ENCODE assay signal across 2 cellular contexts in the genomic region with DNA sequence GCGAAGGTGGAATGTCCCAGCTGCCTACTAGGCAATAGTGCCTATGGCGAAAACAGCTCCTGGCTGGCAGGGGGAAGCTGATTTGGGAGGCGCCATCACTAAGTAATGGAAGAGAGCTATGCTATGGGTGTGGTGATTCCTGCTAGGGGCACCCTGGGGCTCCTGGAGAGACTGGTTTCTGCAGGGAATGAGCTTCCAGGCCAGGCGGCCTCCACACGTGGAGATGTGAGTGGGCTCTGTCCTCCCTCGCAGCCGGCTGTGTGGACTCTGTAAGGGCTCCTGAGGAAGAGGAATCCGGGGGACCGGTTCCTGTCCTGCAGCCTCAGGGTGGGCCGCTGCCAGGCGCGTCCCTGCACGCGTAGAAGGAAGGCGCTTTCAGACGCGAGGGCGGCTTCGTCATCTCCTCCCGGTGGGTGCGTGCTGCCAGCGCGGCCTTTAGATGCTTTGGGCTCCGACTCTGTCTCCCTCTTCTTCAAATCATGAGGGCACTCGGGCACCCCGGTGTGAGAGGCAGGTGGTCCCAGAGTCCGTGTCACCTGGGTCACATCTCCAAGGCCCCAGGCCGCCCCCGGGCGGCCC.
TF ChIP-seq lines count a peak whose summit lies in the region.

No MANE protein-coding gene starts in this region.

TF ChIP-seq in GM23338, 12 proteins besides CTCF, POLR2A, EP300 and RAD21:
- TF ChIP-seq EZH2 (IDR thresholded peaks at IDR 0.05; ENCODE audit: low read depth, unreplicated experiment) (peak; percentile 36), CREB1 (CRISPR knock-in tag; IDR thresholded peaks at IDR 0.05; ENCODE audit: low read depth) (peak; percentile 23; the same call in 1 of the 2 replicates)
- TF ChIP-seq, protein P1, sequence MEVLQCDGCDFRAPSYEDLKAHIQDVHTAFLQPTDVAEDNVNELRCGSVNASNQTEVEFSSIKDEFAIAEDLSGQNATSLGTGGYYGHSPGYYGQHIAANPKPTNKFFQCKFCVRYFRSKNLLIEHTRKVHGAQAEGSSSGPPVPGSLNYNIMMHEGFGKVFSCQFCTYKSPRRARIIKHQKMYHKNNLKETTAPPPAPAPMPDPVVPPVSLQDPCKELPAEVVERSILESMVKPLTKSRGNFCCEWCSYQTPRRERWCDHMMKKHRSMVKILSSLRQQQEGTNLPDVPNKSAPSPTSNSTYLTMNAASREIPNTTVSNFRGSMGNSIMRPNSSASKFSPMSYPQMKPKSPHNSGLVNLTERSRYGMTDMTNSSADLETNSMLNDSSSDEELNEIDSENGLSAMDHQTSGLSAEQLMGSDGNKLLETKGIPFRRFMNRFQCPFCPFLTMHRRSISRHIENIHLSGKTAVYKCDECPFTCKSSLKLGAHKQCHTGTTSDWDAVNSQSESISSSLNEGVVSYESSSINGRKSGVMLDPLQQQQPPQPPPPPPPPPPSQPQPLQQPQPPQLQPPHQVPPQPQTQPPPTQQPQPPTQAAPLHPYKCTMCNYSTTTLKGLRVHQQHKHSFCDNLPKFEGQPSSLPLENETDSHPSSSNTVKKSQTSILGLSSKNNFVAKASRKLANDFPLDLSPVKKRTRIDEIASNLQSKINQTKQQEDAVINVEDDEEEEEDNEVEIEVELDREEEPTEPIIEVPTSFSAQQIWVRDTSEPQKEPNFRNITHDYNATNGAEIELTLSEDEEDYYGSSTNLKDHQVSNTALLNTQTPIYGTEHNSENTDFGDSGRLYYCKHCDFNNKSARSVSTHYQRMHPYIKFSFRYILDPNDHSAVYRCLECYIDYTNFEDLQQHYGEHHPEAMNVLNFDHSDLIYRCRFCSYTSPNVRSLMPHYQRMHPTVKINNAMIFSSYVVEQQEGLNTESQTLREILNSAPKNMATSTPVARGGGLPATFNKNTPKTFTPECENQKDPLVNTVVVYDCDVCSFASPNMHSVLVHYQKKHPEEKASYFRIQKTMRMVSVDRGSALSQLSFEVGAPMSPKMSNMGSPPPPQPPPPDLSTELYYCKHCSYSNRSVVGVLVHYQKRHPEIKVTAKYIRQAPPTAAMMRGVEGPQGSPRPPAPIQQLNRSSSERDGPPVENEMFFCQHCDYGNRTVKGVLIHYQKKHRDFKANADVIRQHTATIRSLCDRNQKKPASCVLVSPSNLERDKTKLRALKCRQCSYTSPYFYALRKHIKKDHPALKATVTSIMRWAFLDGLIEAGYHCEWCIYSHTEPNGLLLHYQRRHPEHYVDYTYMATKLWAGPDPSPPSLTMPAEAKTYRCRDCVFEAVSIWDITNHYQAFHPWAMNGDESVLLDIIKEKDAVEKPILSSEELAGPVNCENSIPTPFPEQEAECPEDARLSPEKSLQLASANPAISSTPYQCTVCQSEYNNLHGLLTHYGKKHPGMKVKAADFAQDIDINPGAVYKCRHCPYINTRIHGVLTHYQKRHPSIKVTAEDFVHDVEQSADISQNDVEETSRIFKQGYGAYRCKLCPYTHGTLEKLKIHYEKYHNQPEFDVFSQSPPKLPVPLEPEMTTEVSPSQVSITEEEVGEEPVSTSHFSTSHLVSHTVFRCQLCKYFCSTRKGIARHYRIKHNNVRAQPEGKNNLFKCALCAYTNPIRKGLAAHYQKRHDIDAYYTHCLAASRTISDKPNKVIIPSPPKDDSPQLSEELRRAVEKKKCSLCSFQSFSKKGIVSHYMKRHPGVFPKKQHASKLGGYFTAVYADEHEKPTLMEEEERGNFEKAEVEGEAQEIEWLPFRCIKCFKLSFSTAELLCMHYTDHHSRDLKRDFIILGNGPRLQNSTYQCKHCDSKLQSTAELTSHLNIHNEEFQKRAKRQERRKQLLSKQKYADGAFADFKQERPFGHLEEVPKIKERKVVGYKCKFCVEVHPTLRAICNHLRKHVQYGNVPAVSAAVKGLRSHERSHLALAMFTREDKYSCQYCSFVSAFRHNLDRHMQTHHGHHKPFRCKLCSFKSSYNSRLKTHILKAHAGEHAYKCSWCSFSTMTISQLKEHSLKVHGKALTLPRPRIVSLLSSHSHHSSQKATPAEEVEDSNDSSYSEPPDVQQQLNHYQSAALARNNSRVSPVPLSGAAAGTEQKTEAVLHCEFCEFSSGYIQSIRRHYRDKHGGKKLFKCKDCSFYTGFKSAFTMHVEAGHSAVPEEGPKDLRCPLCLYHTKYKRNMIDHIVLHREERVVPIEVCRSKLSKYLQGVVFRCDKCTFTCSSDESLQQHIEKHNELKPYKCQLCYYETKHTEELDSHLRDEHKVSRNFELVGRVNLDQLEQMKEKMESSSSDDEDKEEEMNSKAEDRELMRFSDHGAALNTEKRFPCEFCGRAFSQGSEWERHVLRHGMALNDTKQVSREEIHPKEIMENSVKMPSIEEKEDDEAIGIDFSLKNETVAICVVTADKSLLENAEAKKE (CRISPR knock-in tag; IDR thresholded peaks at IDR 0.05) = no peak
TF ChIP-seq in GM23338: peak in this region for 2.

TF ChIP-seq in endothelial cell of umbilical vein, 7 proteins besides CTCF, POLR2A, EP300 and RAD21:
- TF ChIP-seq FOS (IDR thresholded peaks at IDR 0.05; ENCODE audit: borderline replicate concordance, insufficient read depth, low read length) = no peak
- no peak for TF ChIP-seq POLR2AphosphoS5 (IDR thresholded peaks at IDR 0.05; ENCODE audit: insufficient read depth, low read depth, low read length)
- no peak for TF ChIP-seq JUN (IDR thresholded peaks at IDR 0.05; ENCODE audit: borderline replicate concordance, insufficient read depth, insufficient read length, low read depth)
- TF ChIP-seq GATA2 (IDR thresholded peaks at IDR 0.05; ENCODE audit: insufficient read depth, insufficient read length, low read depth, low read length) = no peak
